ENCODE assay signal across 1 cellular context in genomic region chr5:78851891-78852290, GRCh38.
DNase-seq lines count a peak whose midpoint lies in the region; ATAC-seq, FAIRE-seq and TF ChIP-seq lines count a peak whose summit lies in the region.
"Not testable (repeated sequence)": the region's sequence is repeated elsewhere in the genome, so short reads cannot be mapped to it uniquely, and the experiment has no call there.

No MANE protein-coding gene starts in this region.

- whole genome bisulfite sequencing in K562 (ENCODE audit: insufficient coverage, low coverage, missing lambda C conversion rate), result 0% methylated on average over 3 of the region's 4 CpGs

- H2AFZ ChIP-seq in K562 (ENCODE audit: low read depth, low read length), result not testable (repeated sequence)

- not testable (repeated sequence) for DNase-seq in K562 (ENCODE audit: extremely low read depth in 1 of 4, low spot score in 3 of 4)

- H3K79me2 ChIP-seq in K562 (ENCODE audit: control insufficient read depth, insufficient read depth, low read length), result not testable (repeated sequence)

- not testable (repeated sequence) for H3K9me3 ChIP-seq in K562 (replicated peaks; ENCODE audit: control insufficient read depth, insufficient read depth, low read depth, low read length)

- not testable (repeated sequence) for H3K27me3 ChIP-seq in K562 (ENCODE audit: control insufficient read depth in 2 of 2, insufficient read depth in 2 of 2, low read length in 2 of 2)

- H3K9ac ChIP-seq in K562 (ENCODE audit: insufficient read depth in 1 of 2, low read depth in 2 of 2, low read length in 2 of 2), result not testable (repeated sequence)

- in situ Hi-C loops in K562 (cut with MboI), result not testable (repeated sequence)

- not testable (repeated sequence) for TF ChIP-seq RAD21 in K562 (CRISPR knock-in tag; conservative IDR thresholded peaks at IDR 0.05 in 1 of 2, IDR thresholded peaks at IDR 0.05 in 1 of 2)

- not testable (repeated sequence) for H3K36me3 ChIP-seq in K562 (ENCODE audit: control insufficient read depth, insufficient read depth, low read length)

- intact Hi-C loops in K562 (cut with micrococcal nuclease), result not testable (repeated sequence)

- BruUV-seq in K562 (replicated peaks; lab: Mats Ljungman, UMichigan), result not testable (repeated sequence)

- H3K4me3 ChIP-seq in K562, result not testable (repeated sequence)

- not testable (repeated sequence) for H3K27ac ChIP-seq in K562 (ENCODE audit: extremely low read depth, low read depth, low read length)

- CTCF ChIA-PET in K562 (lab: Yijun Ruan, JAX; ENCODE audit: low intra/inter-chr PET ratio), result not testable (repeated sequence)

- not testable (repeated sequence) for H3K4me1 ChIP-seq in K562 (replicated peaks in 1 of 2; ENCODE audit: control insufficient read depth in 2 of 2, insufficient read depth in 2 of 2, low read length in 2 of 2)

- H4K20me1 ChIP-seq in K562 (replicated peaks; ENCODE audit: control insufficient read depth, insufficient read depth, low read length), result not testable (repeated sequence)

- H3K4me2 ChIP-seq in K562 (ENCODE audit: insufficient read depth, low read length), result not testable (repeated sequence)

- TF ChIP-seq EP300 in K562 (IDR thresholded peaks at IDR 0.05; ENCODE audit: low read length), result not testable (repeated sequence)

- TF ChIP-seq POLR2A in K562 (conservative IDR thresholded peaks at IDR 0.05), result not testable (repeated sequence)

- H3K9me1 ChIP-seq in K562 (ENCODE audit: control insufficient read depth, insufficient read depth, low read length), result not testable (repeated sequence)

- POLR2A ChIA-PET in K562 (lab: Yijun Ruan, JAX), result not testable (repeated sequence)

- not testable (repeated sequence) for FAIRE-seq in K562 (lab: Jason Lieb, UNC)

- ATAC-seq in K562, result not testable (repeated sequence)

- TF ChIP-seq CTCF in K562 (IDR thresholded peaks at IDR 0.05 in 2 of 3, conservative IDR thresholded peaks at IDR 0.05 in 1 of 3; ENCODE audit: insufficient read depth in 2 of 3, low read depth in 1 of 3, low read length in 3 of 3), result not testable (repeated sequence)

TF ChIP-seq in K562, 482 proteins besides CTCF, POLR2A, EP300 and RAD21:
- TF ChIP-seq ZNF507 (tag; conservative IDR thresholded peaks at IDR 0.05), result peak; percentile 95
